Comparison of ENCODE assay signal across 15 cellular contexts in the genomic region with DNA sequence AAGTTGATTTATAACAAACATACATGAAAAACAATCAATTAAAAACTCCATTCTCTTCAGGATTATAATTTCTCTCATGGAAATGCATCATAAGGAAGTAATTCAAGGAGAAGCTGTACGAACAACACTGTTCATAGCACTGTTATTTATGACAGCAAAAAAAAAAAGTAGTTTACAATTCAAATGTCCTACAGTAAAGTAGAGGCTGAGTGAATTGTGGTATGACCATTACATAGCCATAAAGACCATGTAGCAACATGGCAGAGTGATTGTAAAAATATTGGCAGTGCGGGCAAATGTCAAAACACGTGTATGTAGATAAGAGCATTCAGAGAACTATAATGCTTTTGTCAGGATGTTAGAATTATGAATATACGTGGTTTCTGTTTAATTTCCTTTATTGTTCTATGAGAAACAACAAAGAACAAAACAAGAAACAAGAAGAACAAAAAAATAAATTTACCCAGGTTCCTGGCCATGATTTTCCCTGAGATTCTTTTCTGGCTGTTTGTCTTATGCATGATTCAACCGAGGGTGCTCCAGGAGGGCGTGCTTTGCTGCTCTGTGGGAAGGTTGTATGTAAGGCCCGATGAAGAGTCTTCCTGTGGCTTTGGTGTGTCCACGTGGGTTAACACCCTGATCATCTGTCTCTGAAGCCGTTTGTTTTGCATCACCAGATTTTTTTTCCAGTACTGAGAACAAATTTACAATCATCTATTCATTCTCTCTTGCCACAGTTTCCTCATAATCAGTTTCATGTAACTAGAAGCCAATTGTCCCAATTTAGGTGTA. TPM values are rescaled to one million over a fixed set of nuclear protein-coding genes. Genes with fewer than 3 reads are reported as not detected.
DNase-seq lines count a peak whose midpoint lies in the region; ATAC-seq, FAIRE-seq and TF ChIP-seq lines count a peak whose summit lies in the region.
"Had no signal": no experiment of that assay in that cellular context is flagged by ENCODE, and none has a peak within 500 bp of the region (broad histone marks: within the 10 kb centered on the region; RNA-seq: fewer than 3 reads in every experiment).

No MANE protein-coding gene starts in this region.

- peak overlapping the region; percentile 6 for H3K4me3 Mint-ChIP-seq in activated T-helper 17 cell treated with anti-CD3 and anti-CD28 coated beads, Interleukin-2, amount 50 U/mL, for 72 hours
- peak overlapping the region; percentile 52 to 58 for H3K4me3 Mint-ChIP-seq in stimulated activated naive CD8-positive, alpha-beta T cell treated with anti-CD3 and anti-CD28 coated beads, Interleukin-15, amount 100 ng/mL, for 72 hours

- no peaks in the 10 kb centered on the region for H3K9me3 Mint-ChIP-seq in activated T-helper 17 cell treated with anti-CD3 and anti-CD28 coated beads, Interleukin-2, amount 50 U/mL, for 72 hours
- no peaks in the 10 kb centered on the region for H3K9me3 Mint-ChIP-seq in stimulated activated naive CD8-positive, alpha-beta T cell treated with anti-CD3 and anti-CD28 coated beads, Interleukin-15, amount 100 ng/mL, for 72 hours
- H3K9me3 Mint-ChIP-seq: activated T-helper 2 cell treated with anti-CD3 and anti-CD28 coated beads, Interferon-gamma antibody, Interleukin-2, Interleukin-4, amounts not matched to agents 10 μg/mL and 5 μg/mL and 100 μg/mL, durations not matched to agents 14 hours and 24 hours and 36 hours had no signal

- FAIRE-seq in GM12892 (lab: Jason Lieb, UNC) (no peak), HTR-8/SVneo (lab: Jason Lieb, UNC) (no peak)
- FAIRE-seq: GM12891 had no signal

- peaks cover 12% of the 10 kb centered on the region for H3K4me1 Mint-ChIP-seq in activated T-helper 17 cell treated with anti-CD3 and anti-CD28 coated beads, Interleukin-2, amount 50 U/mL, for 72 hours
- H3K4me1 Mint-ChIP-seq in stimulated activated naive CD8-positive, alpha-beta T cell treated with anti-CD3 and anti-CD28 coated beads, Interleukin-15, amount 100 ng/mL, for 72 hours = peaks cover 41% of the 10 kb centered on the region

- peak; percentile 82 for ATAC-seq in activated T-helper 17 cell treated with anti-CD3 and anti-CD28 coated beads, Interleukin-2, amount 50 U/mL, for 72 hours (replicated peaks)
- ATAC-seq in stimulated activated naive CD8-positive, alpha-beta T cell treated with anti-CD3 and anti-CD28 coated beads, Interleukin-15, amount 100 ng/mL, for 72 hours = peak; percentile 96

- H3K27me3 Mint-ChIP-seq in activated T-helper 17 cell treated with anti-CD3 and anti-CD28 coated beads, Interleukin-2, amount 50 U/mL, for 72 hours = no peaks in the 10 kb centered on the region
- no peaks in the 10 kb centered on the region for H3K27me3 Mint-ChIP-seq in stimulated activated naive CD8-positive, alpha-beta T cell treated with anti-CD3 and anti-CD28 coated beads, Interleukin-15, amount 100 ng/mL, for 72 hours

- H3K36me3 Mint-ChIP-seq in activated T-helper 17 cell treated with anti-CD3 and anti-CD28 coated beads, Interleukin-2, amount 50 U/mL, for 72 hours (ENCODE audit: low read depth) = no peaks in the 10 kb centered on the region

- TF ChIP-seq POLR2A in GM12892 (IDR thresholded peaks at IDR 0.05; ENCODE audit: low read depth, low read length) = no peak

- no peak overlapping the region for H3K27ac Mint-ChIP-seq in activated T-helper 17 cell treated with anti-CD3 and anti-CD28 coated beads, Interleukin-2, amount 50 U/mL, for 72 hours
- peak overlapping the region; percentile 30 to 54 for H3K27ac Mint-ChIP-seq in stimulated activated naive CD8-positive, alpha-beta T cell treated with anti-CD3 and anti-CD28 coated beads, Interleukin-15, amount 100 ng/mL, for 72 hours
- H3K27ac Mint-ChIP-seq: activated T-helper 2 cell treated with anti-CD3 and anti-CD28 coated beads, Interferon-gamma antibody, Interleukin-2, Interleukin-4, amounts not matched to agents 10 μg/mL and 5 μg/mL and 100 μg/mL, durations not matched to agents 14 hours and 24 hours and 36 hours had no signal

- DNase-seq in stimulated activated CD4-positive, alpha-beta T cell treated with anti-CD3 and anti-CD28 coated beads, Interleukin-15, amount 100 ng/mL, for 24 hours = peak; percentile 34
- no peak for DNase-seq in stimulated activated CD4-positive, alpha-beta T cell treated with anti-CD3 and anti-CD28 coated beads, Interleukin-12 subunit alpha, Interleukin-12 subunit beta, amount 100 ng/mL, for 4 hours
- DNase-seq in glomerular visceral epithelial cell (ENCODE audit: extremely low spot score) (peak; percentile 33), iPS-NIHi7 (ENCODE audit: extremely low spot score) (no peak), GM12892 (ENCODE audit: insufficient read length) (no peak), HTR-8/SVneo (ENCODE audit: insufficient read length, low spot score) (no peak)
- DNase-seq in stimulated activated naive CD8-positive, alpha-beta T cell treated with anti-CD3 and anti-CD28 coated beads, Interleukin-15, amount 100 ng/mL, for 72 hours = peak in 1 of 2 donors; percentile 58
- DNase-seq: BE2C, foreskin fibroblast, islet precursor cell, NCI-H187, SJCRH30 had no signal

RNA-seq across cellular contexts. Expression of gene GCNT4, which starts 28.8 kb away (rescaled TPM):
- 1 to 10 TPM in 1 of 2 donors, under 1 TPM in 1; 0.91 to 3.9 TPM for total RNA-seq in activated T-helper 17 cell treated with anti-CD3 and anti-CD28 coated beads, Interleukin-2, amount 50 U/mL, for 72 hours
- 0.11 TPM for polyA plus RNA-seq in GM12892 (2012; ENCODE audit: missing spikeins)

Comparison
In these comparisons a context has a peak if more than half of its experiments do, and no peak if none do; other contexts are left out.
1. DNase-seq: peak in stimulated activated CD4-positive, alpha-beta T cell treated with anti-CD3 and anti-CD28 coated beads, Interleukin-15, amount 100 ng/mL, for 24 hours (single experiment) and glomerular visceral epithelial cell (single experiment); none in stimulated activated CD4-positive, alpha-beta T cell treated with anti-CD3 and anti-CD28 coated beads, Interleukin-12 subunit alpha, Interleukin-12 subunit beta, amount 100 ng/mL, for 4 hours (single experiment), iPS-NIHi7 (single experiment), GM12892 (single experiment) and HTR-8/SVneo (single experiment).